In the genomic region with DNA sequence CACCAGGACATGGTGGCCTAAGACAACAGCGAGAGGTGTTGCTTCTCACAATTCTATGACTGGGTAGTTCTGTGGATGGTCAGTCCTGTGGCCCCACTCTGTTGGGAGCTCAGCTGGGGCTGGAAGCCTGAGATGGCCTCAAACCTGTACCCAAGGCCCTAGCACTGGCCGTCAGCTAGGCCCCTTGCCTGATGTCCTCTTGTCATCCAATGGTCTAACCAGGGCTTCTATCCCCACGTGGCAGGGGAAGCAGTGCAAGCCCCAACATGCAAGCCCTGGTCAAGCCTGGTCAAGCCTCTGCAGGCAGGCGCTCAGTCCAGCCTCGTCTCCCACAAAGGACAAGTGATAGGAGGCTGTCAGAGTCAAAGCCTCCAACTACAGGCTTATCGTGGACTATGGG, we compare ENCODE assay signal across 23 cellular contexts.
"Had no signal": no experiment of that assay in that cellular context is flagged by ENCODE, and none has a peak within 500 bp of the region (broad histone marks: within the 10 kb centered on the region; RNA-seq: fewer than 3 reads in every experiment).

No MANE protein-coding gene starts in this region.

- ATAC-seq: activated T-cell treated with anti-CD3 and anti-CD28 coated beads, Interleukin-2, amount 50 U/mL, for 4 hours; esophagus mucosa; left ventricle myocardium superior; psoas muscle; right cardiac atrium; stimulated activated naive CD8-positive, alpha-beta T cell treated with anti-CD3 and anti-CD28 coated beads, Interleukin-15, amount 100 ng/mL, for 72 hours had no signal

- H3K27me3 ChIP-seq: adrenal gland, ascending aorta, brain microvascular endothelial cell, ovary, suprapubic skin, tibial nerve, uterus had no signal

- H3K27ac ChIP-seq: adrenal gland, ascending aorta, brain microvascular endothelial cell, ovary, psoas muscle, suprapubic skin, tibial nerve, uterus had no signal

- H3K4me3 ChIP-seq: adrenal gland, ascending aorta, ovary, psoas muscle, suprapubic skin, tibial nerve, uterus had no signal

- DNase-seq: activated CD4-positive, alpha-beta T cell treated with anti-CD3 and anti-CD28 coated beads for 4 hours; activated CD4-positive, alpha-beta T cell treated with anti-CD3 and anti-CD28 coated beads, Interleukin-2, amount 50 U/mL, for 48 hours; activated CD4-positive, CD25-positive, alpha-beta regulatory T cell; activated naive CD4-positive, alpha-beta T cell; activated T-cell treated with anti-CD3 and anti-CD28 coated beads, Interleukin-2, amount 50 U/mL, for 4 hours; brain microvascular endothelial cell; cerebellar nuclear complex; effector CD4-positive, alpha-beta T cell; foreskin melanocyte; left ventricle myocardium superior; psoas muscle; right cardiac atrium; stimulated activated CD4-positive, alpha-beta T cell treated with anti-CD3 and anti-CD28 coated beads, Interleukin-12 subunit alpha, Interleukin-12 subunit beta, amount 100 ng/mL, for 4 hours; stimulated activated CD4-positive, alpha-beta T cell treated with anti-CD3 and anti-CD28 coated beads, Interleukin-4, amount 100 ng/mL, for 4 hours; stimulated activated naive CD8-positive, alpha-beta T cell treated with anti-CD3 and anti-CD28 coated beads, Interleukin-15, amount 100 ng/mL, for 72 hours; T1000; uterus had no signal

- H3K4me1 ChIP-seq: adrenal gland, ascending aorta, psoas muscle, suprapubic skin, uterus had no signal

- H3K36me3 ChIP-seq: adrenal gland, ascending aorta, brain microvascular endothelial cell, ovary, suprapubic skin, tibial nerve, uterus had no signal

- H3K9me3 ChIP-seq: ovary, psoas muscle, suprapubic skin, uterus had no signal
